18 cellular contexts compared by ENCODE assay signal in genomic region chr19:55667511-55667910, GRCh38. TPM values are rescaled to one million over a fixed set of nuclear protein-coding genes. Genes with fewer than 3 reads are reported as not detected.
A peak's percentile ranks its signal among the peaks of the same experiment; 100 is the strongest.
DNase-seq lines count a peak whose midpoint lies in the region; ATAC-seq, FAIRE-seq and TF ChIP-seq lines count a peak whose summit lies in the region.
"Had no signal": no experiment of that assay in that cellular context is flagged by ENCODE, and none has a peak within 500 bp of the region (broad histone marks: within the 10 kb centered on the region; RNA-seq: fewer than 3 reads in every experiment).

No MANE protein-coding gene starts in this region.

- no peak for FAIRE-seq in HepG2 (lab: Jason Lieb, UNC)
- FAIRE-seq in astrocyte (lab: Jason Lieb, UNC), result no peak
- FAIRE-seq in kidney (lab: Jason Lieb, UNC), result no peak
- FAIRE-seq: A549 had no signal

- H3K27ac ChIP-seq in HepG2 (ENCODE audit: extremely low read length, insufficient read depth, low read length) (no peak overlapping the region), right lobe of liver (no peak overlapping the region), astrocyte (ENCODE audit: low read depth, low read length) (no peak overlapping the region), kidney (ENCODE audit: low read depth in 2 of 2, low read length in 2 of 2) (no peak overlapping the region)
- H3K27ac ChIP-seq: A549; BLaER1 treated with 17β-estradiol and CSF1 and Interleukin-3, amounts not matched to agents 10 nM and 100 nM; SJCRH30 had no signal

- H3K27me3 ChIP-seq in HepG2 (ENCODE audit: control insufficient read depth in 1 of 2, insufficient read depth in 2 of 2, low read length in 2 of 2), result no peaks in the 10 kb centered on the region
- no peaks in the 10 kb centered on the region for H3K27me3 ChIP-seq in right lobe of liver
- no peaks in the 10 kb centered on the region for H3K27me3 ChIP-seq in astrocyte (ENCODE audit: insufficient read depth, low read length)
- H3K27me3 ChIP-seq: BLaER1 treated with 17β-estradiol and CSF1 and Interleukin-3, amounts not matched to agents 10 nM and 100 nM; SJCRH30 had no signal

- H3K4me1 ChIP-seq in HepG2 (ENCODE audit: insufficient read depth, low read length) (peaks cover 18% of the 10 kb centered on the region), right lobe of liver (no peaks in the 10 kb centered on the region), astrocyte (ENCODE audit: insufficient read depth, low read length) (peaks cover 4% of the 10 kb centered on the region), kidney (ENCODE audit: control insufficient read depth in 1 of 2, insufficient read depth in 1 of 2, low read depth in 1 of 2, low read length in 2 of 2) (peaks cover 6 to 8% of the 10 kb centered on the region in 2 donors)

- H3K79me2 ChIP-seq in HepG2 (ENCODE audit: insufficient read depth, low read length) (peaks cover 54% of the 10 kb centered on the region), astrocyte (ENCODE audit: insufficient read depth, low read length) (peaks cover 92% of the 10 kb centered on the region)

- no peak for TF ChIP-seq RAD21 in HepG2 (CRISPR knock-in tag; IDR thresholded peaks at IDR 0.05)

- no peak for ATAC-seq in HepG2
- ATAC-seq in right lobe of liver, result no peak
- ATAC-seq: A549 had no signal

- POLR2A ChIA-PET in HepG2 (lab: Yijun Ruan, JAX), result no interaction called here

- H3K36me3 Mint-ChIP-seq in astrocyte (ENCODE audit: low read depth, unreplicated experiment), result peaks cover 19% of the 10 kb centered on the region

- TF ChIP-seq POLR2A in HepG2 (IDR thresholded peaks at IDR 0.05; ENCODE audit: insufficient read depth in 1 of 2, low read depth in 2 of 2, low read length in 2 of 2) (no peak), right lobe of liver (IDR thresholded peaks at IDR 0.05) (no peak)

- in situ Hi-C loops in HepG2 (cut with HindIII; ENCODE audit: extremely low pct_ligation_motif_present, low pct_unique_long_range_greater_than_20kb), result no loop called here

- peaks cover 58 to 76% of the 10 kb centered on the region in 2 experiments for H3K36me3 ChIP-seq in HepG2 (replicated peaks in 1 of 2; ENCODE audit: control insufficient read depth in 1 of 2, insufficient read depth in 2 of 2, low read length in 2 of 2)
- H3K36me3 ChIP-seq in right lobe of liver, result peaks cover 17 to 80% (median 36%) of the 10 kb centered on the region in 4 donors
- peaks cover 30% of the 10 kb centered on the region for H3K36me3 ChIP-seq in astrocyte (ENCODE audit: insufficient read depth, low read length)
- peaks cover 50 to 72% of the 10 kb centered on the region in 2 donors for H3K36me3 ChIP-seq in kidney (ENCODE audit: control insufficient read depth in 1 of 2, insufficient read depth in 2 of 2, low read length in 2 of 2)

- H3K27ac Mint-ChIP-seq in astrocyte (ENCODE audit: unreplicated experiment), result peak overlapping the region; percentile 58

- peaks cover 55% of the 10 kb centered on the region for H4K20me1 ChIP-seq in HepG2 (ENCODE audit: insufficient read depth, low read length)
- H4K20me1 ChIP-seq in astrocyte (ENCODE audit: insufficient read depth, low read length), result peaks cover 97% of the 10 kb centered on the region

- no peak overlapping the region for H2AFZ ChIP-seq in HepG2 (ENCODE audit: low read length)
- no peak overlapping the region for H2AFZ ChIP-seq in astrocyte (ENCODE audit: low read depth, low read length)

- peaks cover 1% of the 10 kb centered on the region for H3K9me3 Mint-ChIP-seq in astrocyte (ENCODE audit: unreplicated experiment)

- no TSS peak for BruUV-seq in HepG2 (replicated peaks; lab: Mats Ljungman, UMichigan)

- H3K4me3 Mint-ChIP-seq in astrocyte (ENCODE audit: unreplicated experiment), result no peak overlapping the region

- 96% methylated on average over 10 of the region's 12 CpGs for WGBS in HepG2 (ENCODE audit: low lambda C conversion rate)
- WGBS in right lobe of liver (ENCODE audit: insufficient coverage, low coverage, low lambda C conversion rate, missing lambda C conversion rate), result 80% methylated on average over 4 of the region's 12 CpGs

- H3K4me1 Mint-ChIP-seq in astrocyte (ENCODE audit: low read depth, unreplicated experiment), result peaks cover 12% of the 10 kb centered on the region

- CTCF ChIA-PET in HepG2 (lab: Yijun Ruan, JAX; ENCODE audit: low intra/inter-chr PET ratio, low total read pairs), result no interaction called here

- H3K9ac ChIP-seq in HepG2 (ENCODE audit: insufficient read depth, low read depth, low read length) (no peak overlapping the region), astrocyte (ENCODE audit: low read length) (no peak overlapping the region), kidney (ENCODE audit: low read length in 2 of 2) (no peak overlapping the region)

- TF ChIP-seq CTCF in HepG2 (CRISPR knock-in tag; IDR thresholded peaks at IDR 0.05) (no peak), right lobe of liver (IDR thresholded peaks at IDR 0.05) (no peak), astrocyte (IDR thresholded peaks at IDR 0.05; ENCODE audit: insufficient read depth, low read depth, low read length) (no peak), kidney (IDR thresholded peaks at IDR 0.05; ENCODE audit: borderline replicate concordance, extremely low read depth, insufficient read depth) (no peak)

- no peak overlapping the region for H3K4me3 ChIP-seq in HepG2 (replicated peaks in 1 of 3; ENCODE audit: insufficient read depth in 1 of 3, low read depth in 2 of 3, low read length in 3 of 3)
- H3K4me3 ChIP-seq in right lobe of liver, result no peak overlapping the region
- no peak overlapping the region for H3K4me3 ChIP-seq in astrocyte (ENCODE audit: insufficient read depth, low read depth, low read length)
- H3K4me3 ChIP-seq in kidney (ENCODE audit: low read length in 2 of 2), result no peak overlapping the region
- H3K4me3 ChIP-seq: A549; BLaER1 treated with 17β-estradiol and CSF1 and Interleukin-3, amounts not matched to agents 10 nM and 100 nM; SJCRH30 had no signal

- TF ChIP-seq EP300 in HepG2 (IDR thresholded peaks at IDR 0.05; ENCODE audit: low read depth in 2 of 2, low read length in 2 of 2), result no peak
- no peak for TF ChIP-seq EP300 in HepG2 (CRISPR knock-in tag; IDR thresholded peaks at IDR 0.05; ENCODE audit: borderline replicate concordance)

- H3K27me3 Mint-ChIP-seq in astrocyte (ENCODE audit: low read depth, unreplicated experiment), result no peaks in the 10 kb centered on the region

- no peak overlapping the region for H3K4me2 ChIP-seq in HepG2 (ENCODE audit: low read depth, low read length)
- H3K4me2 ChIP-seq in astrocyte (ENCODE audit: low read length), result no peak overlapping the region
- H3K4me2 ChIP-seq: A549; BLaER1 treated with 17β-estradiol and CSF1 and Interleukin-3, amounts not matched to agents 10 nM and 100 nM had no signal

- DNase-seq in HepG2 (ENCODE audit: low spot score) (no peak), right lobe of liver (no peak), astrocyte (ENCODE audit: low read depth) (no peak), kidney (peak; percentile 29), SHP77 (lab: John Stamatoyannopoulos, UW) (no peak), HCEC 1CT (no peak), posterior vena cava (ENCODE audit: low spot score) (no peak)
- DNase-seq: DMS 273 treated with DMSO at 0.1 percent for 48 hours; GOT3; IMR-90; NCI-H1105 treated with DMSO at 0.1 percent for 48 hours; NCI-H187; NCI-H69; NK-92 treated with Interleukin-12 subunit alpha and Interleukin-12 subunit beta, amount 100 ng/mL, for 24 hours; RPMI8226; SJCRH30 had no signal

- intact Hi-C loops in HepG2 (cut with micrococcal nuclease; ENCODE audit: unreplicated experiment), result no loop called here
- intact Hi-C loops in right lobe of liver (cut with DNase I), result no loop called here
- intact Hi-C loops in kidney (cut with DNase I), result no loop called here
- intact Hi-C loops in posterior vena cava (cut with DNase I), result no loop called here

- H3K9me3 ChIP-seq in HepG2 (ENCODE audit: low read length), result no peaks in the 10 kb centered on the region
- no peaks in the 10 kb centered on the region for H3K9me3 ChIP-seq in right lobe of liver
- H3K9me3 ChIP-seq in astrocyte (ENCODE audit: insufficient read depth, low read depth, low read length), result no peaks in the 10 kb centered on the region
- H3K9me3 ChIP-seq in kidney (ENCODE audit: control insufficient read depth in 1 of 2, low read length in 2 of 2), result no peaks in the 10 kb centered on the region
- H3K9me3 ChIP-seq: A549; BLaER1 treated with 17β-estradiol and CSF1 and Interleukin-3, amounts not matched to agents 10 nM and 100 nM; SJCRH30 had no signal

RNA-seq across cellular contexts. Expression of gene EPN1, which starts 7.5 kb away (rescaled TPM):
- total RNA-seq in HepG2 (2016; rRNA removed; fragmentation: Illumina TruSeq; extraction: Trizol) (28.9 and 32.6 TPM in 2 replicates), right lobe of liver (100 to 1,000 TPM in 5 of 6 experiments, 10 to 100 TPM in 1; 88.9 to 162 (median 107) TPM), astrocyte (145 and 156 TPM in 2 replicates), kidney (145 TPM), posterior vena cava (10 to 100 TPM; 75.5 to 76.4 TPM)
- total RNA-seq in HepG2 (2016; cell fraction: cytosol; rRNA removed; fragmentation: Illumina TruSeq; extraction: Trizol; ENCODE audit: low read depth), result 52.8 and 53.7 TPM in 2 replicates
- 25.9 and 29.9 TPM in 2 replicates for total RNA-seq in HepG2 (2016; cell fraction: insoluble cytoplasmic fraction; rRNA removed; fragmentation: Illumina TruSeq; extraction: Trizol)
- 128 and 129 TPM in 2 replicates for total RNA-seq in HepG2 (2016; cell fraction: membrane; rRNA removed; fragmentation: Illumina TruSeq; extraction: Trizol)
- 16.4 and 20.8 TPM in 2 replicates for total RNA-seq in HepG2 (2016; cell fraction: nucleus; rRNA removed; fragmentation: Illumina TruSeq; extraction: Trizol)
- polyA plus RNA-seq in HepG2 (2011; rRNA removed) (31.7 and 43.7 TPM in 2 replicates), kidney (ENCODE audit: insufficient read depth, low read depth, low replicate concordance) (138 TPM)
- polyA plus RNA-seq in HepG2 (2011; cell fraction: cytosol; rRNA removed), result 46.0 and 71.9 TPM in 2 replicates
- 59.6 and 61.3 TPM in 2 replicates for polyA plus RNA-seq in HepG2 (2011; cell fraction: nucleus; rRNA removed)
- polyA plus RNA-seq in HepG2 (2012), result 69.9 and 79.8 TPM in 2 replicates
- polyA plus RNA-seq in HepG2 (2016; cell fraction: cytosol; fragmentation: Illumina TruSeq; extraction: Trizol; ENCODE audit: low read depth), result 193 and 205 TPM in 2 replicates
- polyA plus RNA-seq in HepG2 (2016; cell fraction: insoluble cytoplasmic fraction; fragmentation: Illumina TruSeq; extraction: Trizol; ENCODE audit: low read depth), result 64.3 and 84.2 TPM in 2 replicates
- 245 and 288 TPM in 2 replicates for polyA plus RNA-seq in HepG2 (2016; cell fraction: membrane; fragmentation: Illumina TruSeq; extraction: Trizol; ENCODE audit: low read depth)
- polyA plus RNA-seq in HepG2 (2016; cell fraction: nucleus; fragmentation: Illumina TruSeq; extraction: Trizol; ENCODE audit: insufficient read depth, low read depth), result 57.0 and 57.7 TPM in 2 replicates
- polyA minus RNA-seq in HepG2 (2011; rRNA and poly(A)+ RNA removed; ENCODE audit: low replicate concordance), result 37.6 and 70.9 TPM in 2 replicates
- 66.7 and 69.6 TPM in 2 replicates for polyA minus RNA-seq in HepG2 (2011; cell fraction: cytosol; rRNA and poly(A)+ RNA removed)
- 14.3 and 14.4 TPM in 2 replicates for polyA minus RNA-seq in HepG2 (2011; cell fraction: nucleus; rRNA and poly(A)+ RNA removed)

RNA-seq across cellular contexts. Expression of gene U2AF2, which starts 12.7 kb away (rescaled TPM):
- total RNA-seq in HepG2 (2016; rRNA removed; fragmentation: Illumina TruSeq; extraction: Trizol) (124 and 127 TPM in 2 replicates), right lobe of liver (10 to 100 TPM; 55.1 to 75.6 (median 63.5) TPM), astrocyte (183 and 194 TPM in 2 replicates), kidney (161 TPM), posterior vena cava (10 to 100 TPM; 89.3 to 91.7 TPM)
- total RNA-seq in HepG2 (2016; cell fraction: cytosol; rRNA removed; fragmentation: Illumina TruSeq; extraction: Trizol; ENCODE audit: low read depth), result 22.0 and 23.9 TPM in 2 replicates
- 117 and 129 TPM in 2 replicates for total RNA-seq in HepG2 (2016; cell fraction: insoluble cytoplasmic fraction; rRNA removed; fragmentation: Illumina TruSeq; extraction: Trizol)
- 34.1 and 39.9 TPM in 2 replicates for total RNA-seq in HepG2 (2016; cell fraction: membrane; rRNA removed; fragmentation: Illumina TruSeq; extraction: Trizol)
- total RNA-seq in HepG2 (2016; cell fraction: nucleus; rRNA removed; fragmentation: Illumina TruSeq; extraction: Trizol), result 67.4 and 78.0 TPM in 2 replicates
- polyA plus RNA-seq in HepG2 (2011; rRNA removed) (84.3 and 116 TPM in 2 replicates), kidney (ENCODE audit: insufficient read depth, low read depth, low replicate concordance) (54.8 TPM)
- 64.9 and 87.3 TPM in 2 replicates for polyA plus RNA-seq in HepG2 (2011; cell fraction: cytosol; rRNA removed)
- 388 and 484 TPM in 2 replicates for polyA plus RNA-seq in HepG2 (2011; cell fraction: nucleus; rRNA removed)
- polyA plus RNA-seq in HepG2 (2012), result 86.8 and 111 TPM in 2 replicates
- 10.3 TPM in 2 replicates for polyA plus RNA-seq in HepG2 (2016; cell fraction: cytosol; fragmentation: Illumina TruSeq; extraction: Trizol; ENCODE audit: low read depth)
- polyA plus RNA-seq in HepG2 (2016; cell fraction: insoluble cytoplasmic fraction; fragmentation: Illumina TruSeq; extraction: Trizol; ENCODE audit: low read depth), result 146 and 162 TPM in 2 replicates
- polyA plus RNA-seq in HepG2 (2016; cell fraction: membrane; fragmentation: Illumina TruSeq; extraction: Trizol; ENCODE audit: low read depth), result 21.2 and 21.5 TPM in 2 replicates
- 178 and 182 TPM in 2 replicates for polyA plus RNA-seq in HepG2 (2016; cell fraction: nucleus; fragmentation: Illumina TruSeq; extraction: Trizol; ENCODE audit: insufficient read depth, low read depth)
- polyA minus RNA-seq in HepG2 (2011; rRNA and poly(A)+ RNA removed; ENCODE audit: low replicate concordance), result 124 and 144 TPM in 2 replicates
- polyA minus RNA-seq in HepG2 (2011; cell fraction: cytosol; rRNA and poly(A)+ RNA removed), result 41.7 and 55.9 TPM in 2 replicates
- polyA minus RNA-seq in HepG2 (2011; cell fraction: nucleus; rRNA and poly(A)+ RNA removed), result 60.4 and 76.0 TPM in 2 replicates

RNA-seq across cellular contexts. Expression of gene CCDC106, which starts 19.5 kb away (rescaled TPM):
- total RNA-seq in HepG2 (2016; rRNA removed; fragmentation: Illumina TruSeq; extraction: Trizol) (7.0 and 8.8 TPM in 2 replicates), right lobe of liver (10 to 100 TPM in 3 of 6 experiments, 1 to 10 TPM in 3; 6.1 to 19.7 (median 9.8) TPM), astrocyte (12.2 and 12.8 TPM in 2 replicates), kidney (22.7 TPM), posterior vena cava (10 to 100 TPM in 1 of 2 donors, 1 to 10 TPM in 1; 8.6 to 13.6 TPM)
- total RNA-seq in HepG2 (2016; cell fraction: cytosol; rRNA removed; fragmentation: Illumina TruSeq; extraction: Trizol; ENCODE audit: low read depth), result 10.8 and 12.3 TPM in 2 replicates
- total RNA-seq in HepG2 (2016; cell fraction: insoluble cytoplasmic fraction; rRNA removed; fragmentation: Illumina TruSeq; extraction: Trizol), result 4.5 and 9.6 TPM in 2 replicates
- 15.2 and 19.5 TPM in 2 replicates for total RNA-seq in HepG2 (2016; cell fraction: membrane; rRNA removed; fragmentation: Illumina TruSeq; extraction: Trizol)
- 4.3 and 4.4 TPM in 2 replicates for total RNA-seq in HepG2 (2016; cell fraction: nucleus; rRNA removed; fragmentation: Illumina TruSeq; extraction: Trizol)
- polyA plus RNA-seq in HepG2 (2011; rRNA removed) (4.7 and 6.2 TPM in 2 replicates), kidney (ENCODE audit: insufficient read depth, low read depth, low replicate concordance) (51.9 TPM)
- 3.2 and 6.1 TPM in 2 replicates for polyA plus RNA-seq in HepG2 (2011; cell fraction: cytosol; rRNA removed)
- 12.9 and 13.3 TPM in 2 replicates for polyA plus RNA-seq in HepG2 (2011; cell fraction: nucleus; rRNA removed)
- polyA plus RNA-seq in HepG2 (2012), result 4.6 and 4.9 TPM in 2 replicates
- polyA plus RNA-seq in HepG2 (2016; cell fraction: cytosol; fragmentation: Illumina TruSeq; extraction: Trizol; ENCODE audit: low read depth), result 17.8 and 22.3 TPM in 2 replicates
- polyA plus RNA-seq in HepG2 (2016; cell fraction: insoluble cytoplasmic fraction; fragmentation: Illumina TruSeq; extraction: Trizol; ENCODE audit: low read depth), result 10.6 and 16.4 TPM in 2 replicates
- 23.8 and 25.2 TPM in 2 replicates for polyA plus RNA-seq in HepG2 (2016; cell fraction: membrane; fragmentation: Illumina TruSeq; extraction: Trizol; ENCODE audit: low read depth)
- 20.2 and 22.7 TPM in 2 replicates for polyA plus RNA-seq in HepG2 (2016; cell fraction: nucleus; fragmentation: Illumina TruSeq; extraction: Trizol; ENCODE audit: insufficient read depth, low read depth)
- polyA minus RNA-seq in HepG2 (2011; rRNA and poly(A)+ RNA removed; ENCODE audit: low replicate concordance), result 4.4 and 6.2 TPM in 2 replicates
- polyA minus RNA-seq in HepG2 (2011; cell fraction: cytosol; rRNA and poly(A)+ RNA removed), result 1.8 and 3.4 TPM in 2 replicates
- polyA minus RNA-seq in HepG2 (2011; cell fraction: nucleus; rRNA and poly(A)+ RNA removed), result 2.2 and 3.9 TPM in 2 replicates

RNA-seq across cellular contexts. Expression of gene ZNF581, which starts 24.1 kb away (rescaled TPM):
- total RNA-seq in HepG2 (2016; rRNA removed; fragmentation: Illumina TruSeq; extraction: Trizol) (18.4 and 19.6 TPM in 2 replicates), right lobe of liver (1 to 10 TPM; 2.7 to 7.3 (median 5.1) TPM), astrocyte (28.4 and 30.0 TPM in 2 replicates), kidney (23.6 TPM), posterior vena cava (10 to 100 TPM in 1 of 2 donors, 1 to 10 TPM in 1; 8.0 to 12.0 TPM)
- 34.0 and 35.7 TPM in 2 replicates for total RNA-seq in HepG2 (2016; cell fraction: cytosol; rRNA removed; fragmentation: Illumina TruSeq; extraction: Trizol; ENCODE audit: low read depth)
- 17.7 and 20.9 TPM in 2 replicates for total RNA-seq in HepG2 (2016; cell fraction: insoluble cytoplasmic fraction; rRNA removed; fragmentation: Illumina TruSeq; extraction: Trizol)
- 38.4 and 42.1 TPM in 2 replicates for total RNA-seq in HepG2 (2016; cell fraction: membrane; rRNA removed; fragmentation: Illumina TruSeq; extraction: Trizol)
- 10.8 and 12.4 TPM in 2 replicates for total RNA-seq in HepG2 (2016; cell fraction: nucleus; rRNA removed; fragmentation: Illumina TruSeq; extraction: Trizol)
- polyA plus RNA-seq in HepG2 (2011; rRNA removed) (49.5 and 52.6 TPM in 2 replicates), kidney (ENCODE audit: insufficient read depth, low read depth, low replicate concordance) (22.0 TPM)
- polyA plus RNA-seq in HepG2 (2011; cell fraction: cytosol; rRNA removed), result 38.8 and 63.7 TPM in 2 replicates
- polyA plus RNA-seq in HepG2 (2011; cell fraction: nucleus; rRNA removed), result 31.7 and 33.0 TPM in 2 replicates
- polyA plus RNA-seq in HepG2 (2012), result 36.3 and 55.4 TPM in 2 replicates
- polyA plus RNA-seq in HepG2 (2016; cell fraction: cytosol; fragmentation: Illumina TruSeq; extraction: Trizol; ENCODE audit: low read depth), result 26.5 and 29.6 TPM in 2 replicates
- polyA plus RNA-seq in HepG2 (2016; cell fraction: insoluble cytoplasmic fraction; fragmentation: Illumina TruSeq; extraction: Trizol; ENCODE audit: low read depth), result 17.0 and 19.4 TPM in 2 replicates
- 31.3 and 37.7 TPM in 2 replicates for polyA plus RNA-seq in HepG2 (2016; cell fraction: membrane; fragmentation: Illumina TruSeq; extraction: Trizol; ENCODE audit: low read depth)
- polyA plus RNA-seq in HepG2 (2016; cell fraction: nucleus; fragmentation: Illumina TruSeq; extraction: Trizol; ENCODE audit: insufficient read depth, low read depth), result 21.8 and 23.7 TPM in 2 replicates
- 18.8 and 71.6 TPM in 2 replicates for polyA minus RNA-seq in HepG2 (2011; rRNA and poly(A)+ RNA removed; ENCODE audit: low replicate concordance)
- polyA minus RNA-seq in HepG2 (2011; cell fraction: cytosol; rRNA and poly(A)+ RNA removed), result 32.7 and 49.8 TPM in 2 replicates
- polyA minus RNA-seq in HepG2 (2011; cell fraction: nucleus; rRNA and poly(A)+ RNA removed), result 8.4 and 9.6 TPM in 2 replicates

RNA-seq across cellular contexts. Expression of gene ZNF580, which starts 26.7 kb away (rescaled TPM):
- total RNA-seq in HepG2 (2016; rRNA removed; fragmentation: Illumina TruSeq; extraction: Trizol), result 3.0 and 4.4 TPM in 2 replicates
- 4.9 and 7.2 TPM in 2 replicates for total RNA-seq in HepG2 (2016; cell fraction: cytosol; rRNA removed; fragmentation: Illumina TruSeq; extraction: Trizol; ENCODE audit: low read depth)
- 1.4 and 3.8 TPM in 2 replicates for total RNA-seq in HepG2 (2016; cell fraction: insoluble cytoplasmic fraction; rRNA removed; fragmentation: Illumina TruSeq; extraction: Trizol)
- total RNA-seq in HepG2 (2016; cell fraction: membrane; rRNA removed; fragmentation: Illumina TruSeq; extraction: Trizol), result 6.2 and 8.6 TPM in 2 replicates
- 3.4 and 4.3 TPM in 2 replicates for total RNA-seq in HepG2 (2016; cell fraction: nucleus; rRNA removed; fragmentation: Illumina TruSeq; extraction: Trizol)
- 6.0 and 7.0 TPM in 2 replicates for polyA plus RNA-seq in HepG2 (2011; rRNA removed)
- polyA plus RNA-seq in HepG2 (2011; cell fraction: cytosol; rRNA removed), result 4.7 and 7.3 TPM in 2 replicates
- polyA plus RNA-seq in HepG2 (2011; cell fraction: nucleus; rRNA removed), result 27.6 and 35.1 TPM in 2 replicates
- 18.9 and 26.2 TPM in 2 replicates for polyA plus RNA-seq in HepG2 (2012)
- polyA plus RNA-seq in HepG2 (2016; cell fraction: cytosol; fragmentation: Illumina TruSeq; extraction: Trizol; ENCODE audit: low read depth), result 32.0 and 36.6 TPM in 2 replicates
- polyA plus RNA-seq in HepG2 (2016; cell fraction: insoluble cytoplasmic fraction; fragmentation: Illumina TruSeq; extraction: Trizol; ENCODE audit: low read depth), result 11.3 and 16.8 TPM in 2 replicates
- polyA plus RNA-seq in HepG2 (2016; cell fraction: membrane; fragmentation: Illumina TruSeq; extraction: Trizol; ENCODE audit: low read depth), result 30.4 and 35.3 TPM in 2 replicates
- polyA plus RNA-seq in HepG2 (2016; cell fraction: nucleus; fragmentation: Illumina TruSeq; extraction: Trizol; ENCODE audit: insufficient read depth, low read depth), result 20.0 and 25.7 TPM in 2 replicates
- 7.9 and 9.8 TPM in 2 replicates for polyA minus RNA-seq in HepG2 (2011; rRNA and poly(A)+ RNA removed; ENCODE audit: low replicate concordance)
- polyA minus RNA-seq in HepG2 (2011; cell fraction: cytosol; rRNA and poly(A)+ RNA removed), result 8.1 and 9.1 TPM in 2 replicates
- polyA minus RNA-seq in HepG2 (2011; cell fraction: nucleus; rRNA and poly(A)+ RNA removed), result 7.1 and 8.8 TPM in 2 replicates
- 10 to 100 TPM in 1 of 6 experiments, 1 to 10 TPM in 5; 5.4 to 11.6 (median 6.5) TPM for total RNA-seq in right lobe of liver
- total RNA-seq in astrocyte, result 35.8 and 36.6 TPM in 2 replicates
- total RNA-seq in kidney, result 56.8 TPM
- polyA plus RNA-seq in kidney (ENCODE audit: insufficient read depth, low read depth, low replicate concordance), result 47.0 TPM
- 10 to 100 TPM; 32.0 to 36.7 TPM for total RNA-seq in posterior vena cava
